ENCODE assay signal across 1 cellular context in genomic region chr7:13803134-13803533, GRCh38.
TF ChIP-seq lines count a peak whose summit lies in the region.

No MANE protein-coding gene starts in this region.

TF ChIP-seq in K562, 482 proteins besides CTCF, POLR2A, EP300 and RAD21 (continued from another document):
- TF ChIP-seq ZNF449 (CRISPR knock-in tag; IDR thresholded peaks at IDR 0.05) (no peak), ELK1 (CRISPR knock-in tag; IDR thresholded peaks at IDR 0.05) (no peak), ZNF174 (CRISPR knock-in tag; IDR thresholded peaks at IDR 0.05) (no peak), MYBL2 (IDR thresholded peaks at IDR 0.05; ENCODE audit: low read depth) (no peak), MYBL2 (CRISPR knock-in tag; IDR thresholded peaks at IDR 0.05; ENCODE audit: borderline replicate concordance) (no peak), NFE2L1 (tag; IDR thresholded peaks at IDR 0.05; ENCODE audit: borderline replicate concordance, low read depth) (no peak), NR2F6 (CRISPR knock-in tag; IDR thresholded peaks at IDR 0.05) (no peak), NFE2 (IDR thresholded peaks at IDR 0.05; ENCODE audit: low read depth) (no peak), CBX8 (IDR thresholded peaks at IDR 0.05; ENCODE audit: borderline replicate concordance, extremely low read depth, low read depth, low read length, poor library complexity, severe bottlenecking) (no peak), FOSL1 (tag; conservative IDR thresholded peaks at IDR 0.05) (no peak), LCOR (CRISPR knock-in tag; IDR thresholded peaks at IDR 0.05) (no peak), FOXJ2 (tag; IDR thresholded peaks at IDR 0.05) (no peak), USF1 (CRISPR knock-in tag; IDR thresholded peaks at IDR 0.05) (no peak)
